ENCODE assay signal across 19 cellular contexts in the genomic region with DNA sequence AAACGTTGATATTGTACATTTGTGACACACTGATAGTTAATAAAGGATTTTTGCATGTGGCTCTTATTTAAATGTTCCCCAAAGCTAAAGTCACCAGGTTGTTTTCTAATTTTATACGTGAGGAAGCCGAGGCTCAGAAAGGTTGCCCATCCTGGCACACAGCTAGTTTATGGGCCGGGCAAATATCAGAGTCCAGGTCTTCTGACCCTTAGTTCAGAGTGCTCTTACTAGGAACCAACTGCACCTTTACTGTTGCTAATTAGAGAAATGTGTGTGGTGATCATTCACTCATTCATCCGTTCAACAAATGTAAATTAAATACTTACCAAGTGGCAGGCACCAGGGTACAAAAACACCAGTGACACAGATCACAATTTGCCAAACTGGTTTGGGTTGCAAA. TPM values are rescaled to one million over a fixed set of nuclear protein-coding genes. Genes with fewer than 3 reads are reported as not detected.
"Had no signal": no experiment of that assay in that cellular context is flagged by ENCODE, and none has a peak within 500 bp of the region (broad histone marks: within the 10 kb centered on the region; RNA-seq: fewer than 3 reads in every experiment).

No MANE protein-coding gene starts in this region.

- H3K4me3 ChIP-seq: adrenal gland, body of pancreas, esophagus squamous epithelium had no signal

- ATAC-seq: body of pancreas had no signal

- H3K27me3 ChIP-seq: adrenal gland, body of pancreas, esophagus squamous epithelium had no signal

- DNase-seq: activated CD4-positive, CD25-positive, alpha-beta regulatory T cell; activated CD4-positive, CD25-positive, alpha-beta regulatory T cell treated with anti-CD3 and anti-CD28 coated beads, Interleukin-2, amount 50 U/mL, for 72 hours; activated CD8-positive, alpha-beta memory T cell treated with anti-CD3 and anti-CD28 coated beads for 24 hours; activated CD8-positive, alpha-beta T cell treated with anti-CD3 and anti-CD28 coated beads for 36 hours; activated effector memory CD4-positive, alpha-beta T cell treated with Interleukin-2 at 50 U/mL for 16 hours; activated gamma-delta T cell treated with Interleukin-2 at 50 U/mL for 16 hours; activated naive CD8-positive, alpha-beta T cell treated with anti-CD3 and anti-CD28 coated beads for 36 hours; activated naive CD8-positive, alpha-beta T cell treated with anti-CD3 and anti-CD28 coated beads, Interleukin-2, amount 50 U/mL, for 24 hours; activated T-cell treated with anti-CD3 and anti-CD28 coated beads, Interleukin-2, amount 50 U/mL, for 4 hours; aorta; cortex of kidney; effector CD4-positive, alpha-beta T cell; effector memory CD8-positive, alpha-beta T cell; esophagus squamous epithelium had no signal

- H3K27ac ChIP-seq: adrenal gland, body of pancreas had no signal

- H3K36me3 ChIP-seq: adrenal gland, esophagus squamous epithelium had no signal

- H3K4me1 ChIP-seq: adrenal gland, body of pancreas had no signal

- H3K9me3 ChIP-seq: adrenal gland, body of pancreas, esophagus squamous epithelium had no signal

- FAIRE-seq: colon, frontal cortex had no signal

RNA-seq across cellular contexts. Expression of a gene that starts 46.3 kb away (rescaled TPM):
- total RNA-seq: chondrocyte had no signal
